Comparison of ENCODE assay signal across 8 cellular contexts in genomic region chr3:40505599-40506462, GRCh38. TPM values are rescaled to one million over a fixed set of nuclear protein-coding genes. Genes with fewer than 3 reads are reported as not detected.
DNase-seq lines count a peak whose midpoint lies in the region; ATAC-seq, FAIRE-seq and TF ChIP-seq lines count a peak whose summit lies in the region.

ZNF620 (plus strand) TSS chr3:40506039; CDS start chr3:40506353, 314 bp downstream.

- peak within 1 kb of the TSS; percentile 97 for H3K27ac Mint-ChIP-seq in progenitor cell of endocrine pancreas

- H2AFZ ChIP-seq in DND-41 (ENCODE audit: low read depth, low read length) (peak within 1 kb of the TSS; percentile 92), SU-DHL-6 (ENCODE audit: low read depth, low read length, severe bottlenecking) (peak within 1 kb of the TSS; percentile 67)

- H3K4me1 ChIP-seq in DND-41 (ENCODE audit: insufficient read depth, low read length) (peaks cover 27% of the 10 kb centered on the region), adrenal gland (replicated peaks in 1 of 2) (peaks cover 15 to 17% of the 10 kb centered on the region in 2 donors), right atrium auricular region (peaks cover 0 to 22% of the 10 kb centered on the region in 2 donors)

- peak within 1 kb of the TSS; percentile 37 to 72 for H3K4me3 ChIP-seq in DND-41 (ENCODE audit: low read depth in 1 of 2, low read length in 2 of 2)
- H3K4me3 ChIP-seq in SU-DHL-6 (ENCODE audit: insufficient read depth, low read length, poor library complexity, severe bottlenecking), result peak within 1 kb of the TSS; percentile 40
- peak within 1 kb of the TSS; percentile 23 to 69 (median 48) for H3K4me3 ChIP-seq in adrenal gland
- peak within 1 kb of the TSS; percentile 67 to 73 for H3K4me3 ChIP-seq in right atrium auricular region

- WGBS in adrenal gland, 4 donors, result 4 to 5% (median 5%) methylated on average over 15 to 44 of the region's 44 CpGs

- H3K27me3 ChIP-seq in DND-41 (ENCODE audit: insufficient read depth, low read length, poor library complexity) (no peaks in the 10 kb centered on the region), SU-DHL-6 (ENCODE audit: low read length) (no peaks in the 10 kb centered on the region), adrenal gland (no peaks in the 10 kb centered on the region), right atrium auricular region (no peaks in the 10 kb centered on the region)

- no peaks in the 10 kb centered on the region for H3K9me3 Mint-ChIP-seq in progenitor cell of endocrine pancreas (ENCODE audit: low read depth)

- peaks cover 12% of the 10 kb centered on the region for H3K36me3 ChIP-seq in DND-41 (ENCODE audit: insufficient read depth, low read length)
- H3K36me3 ChIP-seq in SU-DHL-6 (ENCODE audit: low read length), result no peaks in the 10 kb centered on the region
- H3K36me3 ChIP-seq in adrenal gland (replicated peaks in 1 of 2), result no peaks in the 10 kb centered on the region
- peaks cover 13% of the 10 kb centered on the region for H3K36me3 ChIP-seq in right atrium auricular region

- TF ChIP-seq POLR2A in adrenal gland (IDR thresholded peaks at IDR 0.05), result peak; percentile 42 to 78

- no peaks in the 10 kb centered on the region for H3F3A ChIP-seq in SU-DHL-6 (ENCODE audit: insufficient read depth)

- ATAC-seq in DND-41 (ENCODE audit: insufficient read depth, low read depth) (peak; percentile 82), GM21737 (IDR thresholded peaks at IDR 0.05; ENCODE audit: unreplicated experiment) (peak; percentile 65)

- peak within 1 kb of the TSS; percentile 90 for H3K4me3 Mint-ChIP-seq in progenitor cell of endocrine pancreas (ENCODE audit: low read depth)

- H3K79me2 ChIP-seq in DND-41 (ENCODE audit: insufficient read depth, low read length), result no peaks in the 10 kb centered on the region
- no peaks in the 10 kb centered on the region for H3K79me2 ChIP-seq in SU-DHL-6 (ENCODE audit: insufficient read depth, low read length)

- H3K4me1 Mint-ChIP-seq in progenitor cell of endocrine pancreas (ENCODE audit: low read depth), result peaks cover 15% of the 10 kb centered on the region

- no peaks in the 10 kb centered on the region for H4K20me1 ChIP-seq in DND-41 (ENCODE audit: insufficient read depth, low read length)
- H4K20me1 ChIP-seq in SU-DHL-6 (ENCODE audit: low read depth, low read length), result no peaks in the 10 kb centered on the region

- DNase-seq in DND-41 (peak; percentile 74), M059J (ENCODE audit: low read depth) (peak; percentile 59), adrenal gland (peak; percentile 81 to 92 (median 85)), right atrium auricular region (ENCODE audit: low spot score) (peak; percentile 78), progenitor cell of endocrine pancreas (ENCODE audit: low spot score, unreplicated experiment) (peak; percentile 85), urothelium cell line (ENCODE audit: low spot score) (peak; percentile 81)

- H3K27me3 Mint-ChIP-seq in progenitor cell of endocrine pancreas, result no peaks in the 10 kb centered on the region

- H3K36me3 Mint-ChIP-seq in progenitor cell of endocrine pancreas (ENCODE audit: insufficient read depth), result peaks cover 17% of the 10 kb centered on the region

- H3K9ac ChIP-seq in DND-41 (ENCODE audit: low read depth, low read length), result peak within 1 kb of the TSS; percentile 57
- peak within 1 kb of the TSS; percentile 18; the same call in 1 of the 2 replicates for H3K9ac ChIP-seq in SU-DHL-6 (ENCODE audit: low read length)

- FAIRE-seq in urothelium cell line (lab: Jason Lieb, UNC), result no peak

- TF ChIP-seq CTCF in DND-41 (IDR thresholded peaks at IDR 0.05; ENCODE audit: borderline replicate concordance, extremely low read depth, low read length, poor library complexity, severe bottlenecking) (peak; percentile 53), SU-DHL-6 (IDR thresholded peaks at IDR 0.05; ENCODE audit: insufficient read depth, low read length, poor library complexity, severe bottlenecking) (no peak), adrenal gland (IDR thresholded peaks at IDR 0.05) (no peak), right atrium auricular region (IDR thresholded peaks at IDR 0.05) (peak in 1 of 2 donors; percentile 62), progenitor cell of endocrine pancreas (IDR thresholded peaks at IDR 0.05; ENCODE audit: unreplicated experiment) (peak; percentile 66)

- H3K9me2 ChIP-seq in SU-DHL-6 (replicated peaks; ENCODE audit: insufficient read depth, low read length), result no peaks in the 10 kb centered on the region

- intact Hi-C loops in adrenal gland (cut with DNase I), result no loop called here

- H3K4me2 ChIP-seq in DND-41 (ENCODE audit: insufficient read depth, low read length), result peak within 1 kb of the TSS; percentile 68
- H3K4me2 ChIP-seq in SU-DHL-6 (ENCODE audit: low read depth, low read length, poor library complexity, severe bottlenecking), result peak within 1 kb of the TSS; percentile 56

- H3K9me3 ChIP-seq in DND-41 (ENCODE audit: insufficient read depth, low read length, severe bottlenecking) (no peaks in the 10 kb centered on the region), SU-DHL-6 (ENCODE audit: insufficient read depth, low read length) (no peaks in the 10 kb centered on the region), adrenal gland (replicated peaks in 1 of 3) (no peaks in the 10 kb centered on the region), right atrium auricular region (no peaks in the 10 kb centered on the region)

- H3K27ac ChIP-seq in DND-41 (ENCODE audit: low read length) (peak within 1 kb of the TSS; percentile 68), SU-DHL-6 (ENCODE audit: low read depth, low read length) (no peak within 1 kb of the TSS), adrenal gland (peak within 1 kb of the TSS; percentile 56 to 89 (median 77)), right atrium auricular region (peak within 1 kb of the TSS; percentile 85 to 88)

RNA-seq across cellular contexts. Expression of gene ZNF620, which starts in this region (rescaled TPM):
- total RNA-seq in M059J (2014; rRNA removed; shearing (Covaris generic)), result 3.2 and 4.4 TPM in 2 replicates
- 10 to 100 TPM in 1 of 8 donors, 1 to 10 TPM in 6, under 1 TPM in 1; 0.97 to 10.1 (median 4.2) TPM for total RNA-seq in adrenal gland
- polyA plus RNA-seq in adrenal gland, result 1 to 10 TPM; 1.3 to 2.6 (median 2.5) TPM
- 1 to 10 TPM; 2.0 to 3.6 TPM for total RNA-seq in right atrium auricular region
- 23.0 and 26.2 TPM in 2 replicates for total RNA-seq in progenitor cell of endocrine pancreas

Comparison
In these comparisons a context has a peak if more than half of its experiments do, and no peak if none do; other contexts are left out.
1. CTCF ChIP-seq: peak in DND-41 (single experiment) and progenitor cell of endocrine pancreas (single experiment); none in SU-DHL-6 (single experiment) and adrenal gland (0 of 6).
2. Peak in every context shown above with its lines, with median percentiles within 50 percentile points of each other: DNase-seq and H3K4me3 ChIP-seq.